ENCODE assay signal across 17 cellular contexts in genomic region chr1:109817881-109818280, GRCh38.
A peak's percentile ranks its signal among the peaks of the same experiment; 100 is the strongest.
DNase-seq lines count a peak whose midpoint lies in the region; ATAC-seq and TF ChIP-seq lines count a peak whose summit lies in the region.
"Had no signal": no experiment of that assay in that cellular context is flagged by ENCODE, and none has a peak within 500 bp of the region (broad histone marks: within the 10 kb centered on the region; RNA-seq: fewer than 3 reads in every experiment).

No MANE protein-coding gene starts in this region.

- H3K27me3 ChIP-seq in KMS-11 (ENCODE audit: insufficient read depth, low read depth), result no peaks in the 10 kb centered on the region

- H3K9me3 Mint-ChIP-seq in stimulated activated effector memory CD8-positive, alpha-beta T cell treated with anti-CD3 and anti-CD28 coated beads, Interleukin-12 subunit alpha, Interleukin-12 subunit beta, amount 100 ng/mL, for 72 hours, result peaks cover 3% of the 10 kb centered on the region

- peak overlapping the region; percentile 68 for H3K4me2 ChIP-seq in KMS-11

- no peak overlapping the region for H3K4me3 Mint-ChIP-seq in stimulated activated effector memory CD8-positive, alpha-beta T cell treated with anti-CD3 and anti-CD28 coated beads, Interleukin-12 subunit alpha, Interleukin-12 subunit beta, amount 100 ng/mL, for 72 hours
- H3K4me3 Mint-ChIP-seq: H9 had no signal

- peak overlapping the region; percentile 64 for H3K27ac Mint-ChIP-seq in stimulated activated effector memory CD8-positive, alpha-beta T cell treated with anti-CD3 and anti-CD28 coated beads, Interleukin-12 subunit alpha, Interleukin-12 subunit beta, amount 100 ng/mL, for 72 hours

- peak; percentile 59 for DNase-seq in coronary artery (ENCODE audit: low spot score)
- DNase-seq in stimulated activated effector memory CD8-positive, alpha-beta T cell treated with anti-CD3 and anti-CD28 coated beads, Interleukin-12 subunit alpha, Interleukin-12 subunit beta, amount 100 ng/mL, for 72 hours (ENCODE audit: low spot score in 2 of 2), result peak in 1 of 2 donors; percentile 48
- DNase-seq in DMS153 (lab: John Stamatoyannopoulos, UW), result no peak
- no peak for DNase-seq in 8988T
- DNase-seq: ACHN, GF-D8, IMR-90, NCI-H1105 treated with DMSO at 0.1 percent for 48 hours, NCI-H1694 treated with DMSO at 0.1 percent for 48 hours, NCI-H526 treated with DMSO at 0.1 percent for 48 hours, SHP77 had no signal

- peak overlapping the region; percentile 41; the same call in 1 of the 2 replicates for H3K9ac ChIP-seq in KMS-11

- peaks cover 42% of the 10 kb centered on the region for H3K4me1 Mint-ChIP-seq in stimulated activated effector memory CD8-positive, alpha-beta T cell treated with anti-CD3 and anti-CD28 coated beads, Interleukin-12 subunit alpha, Interleukin-12 subunit beta, amount 100 ng/mL, for 72 hours

- no peaks in the 10 kb centered on the region for H4K20me1 ChIP-seq in KMS-11 (ENCODE audit: insufficient read depth)

- no peaks in the 10 kb centered on the region for H3K36me3 ChIP-seq in KMS-11 (ENCODE audit: insufficient read depth)

- peak overlapping the region; percentile 44 for H2AFZ ChIP-seq in KMS-11 (ENCODE audit: low read depth)

- H3K4me3 ChIP-seq in KMS-11 (IDR thresholded peaks at IDR 0.05; ENCODE audit: insufficient read depth, low read depth, low read length), result no peak overlapping the region
- H3K4me3 ChIP-seq in coronary artery, result no peak overlapping the region

- peaks cover 72% of the 10 kb centered on the region for H3K4me1 ChIP-seq in KMS-11 (ENCODE audit: low read depth, poor library complexity, severe bottlenecking)

- peaks cover 6% of the 10 kb centered on the region for H3K36me3 Mint-ChIP-seq in stimulated activated effector memory CD8-positive, alpha-beta T cell treated with anti-CD3 and anti-CD28 coated beads, Interleukin-12 subunit alpha, Interleukin-12 subunit beta, amount 100 ng/mL, for 72 hours

- TF ChIP-seq CTCF in C4-2B (conservative IDR thresholded peaks at IDR 0.05) (no peak), KMS-11 (conservative IDR thresholded peaks at IDR 0.05; ENCODE audit: low read depth, low read length) (no peak), coronary artery (IDR thresholded peaks at IDR 0.05) (no peak)

- peak overlapping the region; percentile 19 for H3K27ac ChIP-seq in C4-2B
- H3K27ac ChIP-seq in KMS-11, result peak overlapping the region; percentile 86
- peak overlapping the region in 1 of 2 donors; percentile 2 for H3K27ac ChIP-seq in coronary artery

- H3K79me2 ChIP-seq in KMS-11 (ENCODE audit: insufficient read depth, low read depth), result no peaks in the 10 kb centered on the region

- no peak for ATAC-seq in stimulated activated effector memory CD8-positive, alpha-beta T cell treated with anti-CD3 and anti-CD28 coated beads, Interleukin-12 subunit alpha, Interleukin-12 subunit beta, amount 100 ng/mL, for 72 hours
- ATAC-seq in HG02610 (IDR thresholded peaks at IDR 0.05; ENCODE audit: unreplicated experiment) (no peak), GM19463 (IDR thresholded peaks at IDR 0.05; ENCODE audit: unreplicated experiment) (no peak)
- ATAC-seq: SK-N-SH treated with all-trans-retinoic acid at 6 μM for 48 hours had no signal
